Comparison of ENCODE assay signal across 36 cellular contexts in the genomic region with DNA sequence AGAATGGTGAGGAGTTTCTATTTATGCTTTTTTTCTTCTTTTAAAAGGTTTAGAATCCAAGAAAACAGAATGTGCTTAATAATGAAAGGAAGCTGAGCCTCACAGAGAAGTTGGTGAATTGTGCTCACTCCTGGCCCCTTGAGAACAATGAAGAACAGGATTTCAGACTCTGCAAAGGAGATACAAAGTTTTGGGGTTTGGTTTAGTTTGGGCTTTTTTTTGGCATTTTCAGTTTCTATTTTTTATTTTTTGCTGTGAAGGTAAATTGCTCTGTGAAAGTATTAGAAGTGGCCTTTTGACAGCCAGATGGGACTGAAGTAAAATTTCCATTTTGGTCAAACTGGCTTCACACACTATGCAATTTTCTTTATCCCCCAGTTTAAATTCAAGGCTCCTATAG.
"Had no signal": no experiment of that assay in that cellular context is flagged by ENCODE, and none has a peak within 500 bp of the region (broad histone marks: within the 10 kb centered on the region; RNA-seq: fewer than 3 reads in every experiment).

No MANE protein-coding gene starts in this region.

- H3K36me3 Mint-ChIP-seq: activated naive CD4-positive, alpha-beta T cell treated with anti-CD3 and anti-CD28 coated beads, Interleukin-2, amount 10 ng/mL, durations not matched to agents 7 days and 5 days; activated naive CD4-positive, alpha-beta T cell treated with anti-CD3 and anti-CD28 coated beads, Interleukin-2, amount 50 U/mL, for 24 hours; activated naive CD4-positive, alpha-beta T cell treated with anti-CD3 and anti-CD28 coated beads, Interleukin-2, amount 50 U/mL, for 72 hours; brain had no signal

- H3K4me3 ChIP-seq: adrenal gland, ascending aorta, body of pancreas, breast epithelium, cardiac muscle cell had no signal

- H3K27me3 ChIP-seq: adrenal gland, ascending aorta, body of pancreas, brain microvascular endothelial cell, breast epithelium had no signal

- H3K36me3 ChIP-seq: adrenal gland, ascending aorta, brain microvascular endothelial cell, breast epithelium, cardiac muscle cell had no signal

- H3K4me1 ChIP-seq: adrenal gland, ascending aorta, breast epithelium had no signal

- H3K9me3 ChIP-seq: adrenal gland, ascending aorta, body of pancreas, breast epithelium had no signal

- H3K4me3 Mint-ChIP-seq: activated naive CD4-positive, alpha-beta T cell treated with anti-CD3 and anti-CD28 coated beads for 36 hours; activated naive CD4-positive, alpha-beta T cell treated with anti-CD3 and anti-CD28 coated beads, Interleukin-2, amount 10 ng/mL, durations not matched to agents 7 days and 5 days; activated naive CD4-positive, alpha-beta T cell treated with anti-CD3 and anti-CD28 coated beads, Interleukin-2, amount 50 U/mL, for 24 hours; activated naive CD8-positive, alpha-beta T cell; activated naive CD8-positive, alpha-beta T cell treated with anti-CD3 and anti-CD28 coated beads for 36 hours; activated naive CD8-positive, alpha-beta T cell treated with anti-CD3 and anti-CD28 coated beads, Interleukin-2, amount 10 ng/mL, durations not matched to agents 7 days and 5 days; activated naive CD8-positive, alpha-beta T cell treated with anti-CD3 and anti-CD28 coated beads, Interleukin-2, amount 50 U/mL, for 24 hours; activated T-cell treated with anti-CD3 and anti-CD28 coated beads, Interleukin-2, amount 50 U/mL, for 4 hours; activated T-cell treated with anti-CD3 and anti-CD28 coated beads, Interleukin-2, amount 50 U/mL, for 72 hours; activated T-helper 1 cell treated with anti-CD3 and anti-CD28 coated beads, Interleukin-12 subunit alpha, Interleukin-12 subunit beta, Interleukin-2, Interleukin-4 antibody, amounts not matched to agents 30 ng/mL and 10 ng/mL and 1 ng/mL, durations not matched to agents 14 hours and 24 hours and 36 hours; activated T-helper 17 cell treated with anti-CD3 and anti-CD28 coated beads, Interleukin-2, amount 50 U/mL, for 72 hours; brain; central memory CD8-positive, alpha-beta T cell had no signal

- H3K27ac ChIP-seq: adrenal gland, ascending aorta, body of pancreas, brain microvascular endothelial cell, breast epithelium, cardiac muscle cell had no signal

- H3K9me3 Mint-ChIP-seq: activated naive CD4-positive, alpha-beta T cell treated with anti-CD3 and anti-CD28 coated beads for 36 hours; activated naive CD4-positive, alpha-beta T cell treated with anti-CD3 and anti-CD28 coated beads, Interleukin-2, amount 10 ng/mL, durations not matched to agents 7 days and 5 days; activated naive CD4-positive, alpha-beta T cell treated with anti-CD3 and anti-CD28 coated beads, Interleukin-2, amount 50 U/mL, for 24 hours; activated naive CD4-positive, alpha-beta T cell treated with anti-CD3 and anti-CD28 coated beads, Interleukin-2, amount 50 U/mL, for 72 hours; activated naive CD8-positive, alpha-beta T cell treated with anti-CD3 and anti-CD28 coated beads, Interleukin-2, amount 50 U/mL, for 24 hours; activated T-cell treated with anti-CD3 and anti-CD28 coated beads, Interleukin-2, amount 50 U/mL, for 4 hours; activated T-helper 1 cell treated with anti-CD3 and anti-CD28 coated beads, Interleukin-12 subunit alpha, Interleukin-12 subunit beta, Interleukin-2, Interleukin-4 antibody, amounts not matched to agents 30 ng/mL and 10 ng/mL and 1 ng/mL, durations not matched to agents 14 hours and 24 hours and 36 hours; activated T-helper 17 cell treated with anti-CD3 and anti-CD28 coated beads, Interleukin-2, amount 50 U/mL, for 72 hours; activated T-helper 2 cell treated with anti-CD3 and anti-CD28 coated beads, Interferon-gamma antibody, Interleukin-2, Interleukin-4, amounts not matched to agents 10 μg/mL and 5 μg/mL and 100 μg/mL, durations not matched to agents 14 hours and 24 hours and 36 hours; central memory CD8-positive, alpha-beta T cell had no signal

- H3K4me1 Mint-ChIP-seq: brain had no signal

- H3K27ac Mint-ChIP-seq: activated naive CD4-positive, alpha-beta T cell treated with anti-CD3 and anti-CD28 coated beads for 36 hours; activated naive CD4-positive, alpha-beta T cell treated with anti-CD3 and anti-CD28 coated beads, Interleukin-2, amount 10 ng/mL, durations not matched to agents 7 days and 5 days; activated naive CD4-positive, alpha-beta T cell treated with anti-CD3 and anti-CD28 coated beads, Interleukin-2, amount 50 U/mL, for 24 hours; activated naive CD4-positive, alpha-beta T cell treated with anti-CD3 and anti-CD28 coated beads, Interleukin-2, amount 50 U/mL, for 72 hours; activated naive CD8-positive, alpha-beta T cell; activated naive CD8-positive, alpha-beta T cell treated with anti-CD3 and anti-CD28 coated beads for 36 hours; activated naive CD8-positive, alpha-beta T cell treated with anti-CD3 and anti-CD28 coated beads, Interleukin-2, amount 10 ng/mL, durations not matched to agents 7 days and 5 days; activated naive CD8-positive, alpha-beta T cell treated with anti-CD3 and anti-CD28 coated beads, Interleukin-2, amount 50 U/mL, for 24 hours; activated T-cell treated with anti-CD3 and anti-CD28 coated beads, Interleukin-2, amount 50 U/mL, for 72 hours; activated T-helper 1 cell treated with anti-CD3 and anti-CD28 coated beads, Interleukin-12 subunit alpha, Interleukin-12 subunit beta, Interleukin-2, Interleukin-4 antibody, amounts not matched to agents 30 ng/mL and 10 ng/mL and 1 ng/mL, durations not matched to agents 14 hours and 24 hours and 36 hours; activated T-helper 17 cell treated with anti-CD3 and anti-CD28 coated beads, Interleukin-2, amount 50 U/mL, for 72 hours; activated T-helper 2 cell treated with anti-CD3 and anti-CD28 coated beads, Interferon-gamma antibody, Interleukin-2, Interleukin-4, amounts not matched to agents 10 μg/mL and 5 μg/mL and 100 μg/mL, durations not matched to agents 14 hours and 24 hours and 36 hours; brain had no signal

- ATAC-seq: activated naive CD4-positive, alpha-beta T cell treated with anti-CD3 and anti-CD28 coated beads, Interleukin-2, amount 50 U/mL, for 72 hours; activated naive CD8-positive, alpha-beta T cell treated with anti-CD3 and anti-CD28 coated beads, Interleukin-2, amount 50 U/mL, for 24 hours; activated T-cell treated with anti-CD3 and anti-CD28 coated beads, Interleukin-2, amount 50 U/mL, for 4 hours; activated T-cell treated with anti-CD3 and anti-CD28 coated beads, Interleukin-2, amount 50 U/mL, for 72 hours; activated T-helper 17 cell treated with anti-CD3 and anti-CD28 coated beads, Interleukin-2, amount 50 U/mL, for 72 hours; body of pancreas had no signal

- DNase-seq: activated effector memory CD4-positive, alpha-beta T cell treated with anti-CD3 and anti-CD28 coated beads, Interleukin-2, amount 50 U/mL, for 16 hours; activated effector memory CD4-positive, alpha-beta T cell treated with Interleukin-2 at 50 U/mL for 16 hours; activated gamma-delta T cell; activated gamma-delta T cell treated with Interleukin-2 at 50 U/mL for 16 hours; activated naive CD4-positive, alpha-beta T cell; activated naive CD4-positive, alpha-beta T cell treated with anti-CD3 and anti-CD28 coated beads for 36 hours; activated naive CD4-positive, alpha-beta T cell treated with anti-CD3 and anti-CD28 coated beads, Interleukin-2, amount 10 ng/mL, durations not matched to agents 7 days and 5 days; activated naive CD4-positive, alpha-beta T cell treated with anti-CD3 and anti-CD28 coated beads, Interleukin-2, amount 50 U/mL, for 16 hours; activated naive CD4-positive, alpha-beta T cell treated with Interleukin-2 at 50 U/mL for 16 hours; activated naive CD8-positive, alpha-beta T cell treated with anti-CD3 and anti-CD28 coated beads for 36 hours; activated naive CD8-positive, alpha-beta T cell treated with anti-CD3 and anti-CD28 coated beads, Interleukin-2, amount 10 ng/mL, durations not matched to agents 7 days and 5 days; activated naive CD8-positive, alpha-beta T cell treated with anti-CD3 and anti-CD28 coated beads, Interleukin-2, amount 50 U/mL, for 24 hours; activated T-cell treated with anti-CD3 and anti-CD28 coated beads, Interleukin-2, amount 50 U/mL, for 4 hours; activated T-cell treated with anti-CD3 and anti-CD28 coated beads, Interleukin-2, amount 50 U/mL, for 48 hours; activated T-cell treated with anti-CD3 and anti-CD28 coated beads, Interleukin-2, amount 50 U/mL, for 72 hours; adrenal gland; amniotic stem cell; amygdala; anterior cingulate cortex; aorta; body of pancreas; brain microvascular endothelial cell; caudate nucleus; central memory CD4-positive, alpha-beta T cell; cerebellar nuclear complex had no signal
